In the genomic region with DNA sequence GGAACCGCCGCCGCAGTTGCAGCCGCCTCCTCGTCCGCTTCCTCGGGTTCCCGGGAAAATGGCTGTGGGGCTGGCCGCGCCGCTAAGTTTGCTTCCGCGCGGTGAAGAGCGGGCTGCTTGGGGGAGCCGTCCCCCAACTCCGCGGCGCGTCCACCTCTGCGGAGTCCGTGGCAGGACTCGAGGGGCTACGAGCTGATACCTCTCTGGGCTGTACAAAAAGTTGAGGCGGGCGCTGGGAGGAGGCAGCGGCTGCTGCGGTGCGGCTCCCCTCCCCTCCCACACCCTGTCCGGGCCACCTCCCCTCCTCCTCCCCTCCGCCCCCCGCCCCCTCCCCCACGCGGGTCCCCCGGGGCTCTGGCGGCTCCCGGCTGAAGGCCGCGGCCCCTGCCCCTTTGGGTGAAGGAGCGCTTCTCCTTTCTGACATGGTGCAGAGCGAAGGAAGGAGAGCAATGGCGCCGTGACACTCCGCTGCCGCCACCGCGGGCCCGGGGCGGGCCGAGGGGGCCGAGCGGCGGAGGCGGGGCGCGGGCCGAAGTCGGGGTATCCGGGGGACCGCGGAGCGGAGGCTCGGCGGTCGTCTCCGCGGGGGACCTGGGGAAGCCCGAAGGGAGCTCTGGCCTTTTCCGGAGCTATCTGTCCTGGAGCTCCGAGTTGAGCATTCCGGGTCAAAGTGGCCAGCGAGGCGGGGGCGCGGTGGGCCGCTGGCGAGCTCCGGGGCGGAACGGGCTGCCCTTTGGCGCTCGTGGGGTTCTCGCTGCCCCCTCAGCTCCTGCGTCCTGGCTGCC, we compare ENCODE assay signal across 8 cellular contexts. TPM values are rescaled to one million over a fixed set of nuclear protein-coding genes. Genes with fewer than 3 reads are reported as not detected.
DNase-seq lines count a peak whose midpoint lies in the region; ATAC-seq and TF ChIP-seq lines count a peak whose summit lies in the region.

No MANE protein-coding gene starts in this region.

- peaks cover 5% of the 10 kb centered on the region for H3K4me1 Mint-ChIP-seq in activated T-helper 17 cell treated with anti-CD3 and anti-CD28 coated beads, Interleukin-2, amount 50 U/mL, for 72 hours
- peaks cover 16 to 30% of the 10 kb centered on the region in 2 donors for H3K4me1 Mint-ChIP-seq in natural killer cell treated with Interleukin-12 subunit alpha and Interleukin-12 subunit beta and Interleukin-15 and Interleukin-18, amount 100 ng/mL, for 72 hours (ENCODE audit: low read depth in 2 of 2)

- H3K36me3 Mint-ChIP-seq in activated T-helper 17 cell treated with anti-CD3 and anti-CD28 coated beads, Interleukin-2, amount 50 U/mL, for 72 hours (ENCODE audit: low read depth): peaks cover 43% of the 10 kb centered on the region
- H3K36me3 Mint-ChIP-seq in natural killer cell treated with Interleukin-12 subunit alpha and Interleukin-12 subunit beta and Interleukin-15 and Interleukin-18, amount 100 ng/mL, for 72 hours: peaks cover 10% of the 10 kb centered on the region

- intact Hi-C loops in tibial artery (cut with DNase I; ENCODE audit: low total_unique reads): loop anchor here (5.0 kb wide), 1 partner anchor 57 kb away; a partner anchor contains a TSS

- H3K9me3 ChIP-seq in tibial artery: no peaks in the 10 kb centered on the region

- DNase-seq in Ammon's horn (ENCODE audit: low spot score) (peak; percentile 45), NCI-H226 (peak; percentile 14), fibroblast of villous mesenchyme (ENCODE audit: low read depth) (peak; percentile 7), tibial artery (peak; percentile 26 to 69)
- no peak for DNase-seq in natural killer cell treated with Interleukin-12 subunit alpha and Interleukin-12 subunit beta and Interleukin-15 and Interleukin-18, amount 100 ng/mL, for 72 hours (ENCODE audit: low spot score)

- peaks cover 13 to 35% (median 30%) of the 10 kb centered on the region in 3 donors for H3K36me3 ChIP-seq in tibial artery

- H3K27me3 Mint-ChIP-seq in activated T-helper 17 cell treated with anti-CD3 and anti-CD28 coated beads, Interleukin-2, amount 50 U/mL, for 72 hours: no peaks in the 10 kb centered on the region
- H3K27me3 Mint-ChIP-seq in natural killer cell treated with Interleukin-12 subunit alpha and Interleukin-12 subunit beta and Interleukin-15 and Interleukin-18, amount 100 ng/mL, for 72 hours: no peaks in the 10 kb centered on the region

- peak overlapping the region; percentile 93 to 97 for H3K27ac ChIP-seq in tibial artery

- H3K4me3 Mint-ChIP-seq in activated T-helper 17 cell treated with anti-CD3 and anti-CD28 coated beads, Interleukin-2, amount 50 U/mL, for 72 hours: peak overlapping the region; percentile 96
- H3K4me3 Mint-ChIP-seq in natural killer cell treated with Interleukin-12 subunit alpha and Interleukin-12 subunit beta and Interleukin-15 and Interleukin-18, amount 100 ng/mL, for 72 hours: no peak overlapping the region

- TF ChIP-seq CTCF in fibroblast of villous mesenchyme (IDR thresholded peaks at IDR 0.05; ENCODE audit: insufficient read depth, low read depth, low read length) (no peak), tibial artery (IDR thresholded peaks at IDR 0.05) (no peak)

- ATAC-seq in GM19455 (IDR thresholded peaks at IDR 0.05; ENCODE audit: unreplicated experiment) (peak; percentile 9), HG03139 (IDR thresholded peaks at IDR 0.05; ENCODE audit: unreplicated experiment) (no peak)
- no peak for ATAC-seq in activated T-helper 17 cell treated with anti-CD3 and anti-CD28 coated beads, Interleukin-2, amount 50 U/mL, for 72 hours (replicated peaks)
- peak in 1 of 2 donors; percentile 34 for ATAC-seq in natural killer cell treated with Interleukin-12 subunit alpha and Interleukin-12 subunit beta and Interleukin-15 and Interleukin-18, amount 100 ng/mL, for 72 hours

- no peaks in the 10 kb centered on the region for H3K27me3 ChIP-seq in tibial artery

- peaks cover 0 to 46% (median 17%) of the 10 kb centered on the region in 4 donors for H3K4me1 ChIP-seq in tibial artery

- no peaks in the 10 kb centered on the region for H3K9me3 Mint-ChIP-seq in activated T-helper 17 cell treated with anti-CD3 and anti-CD28 coated beads, Interleukin-2, amount 50 U/mL, for 72 hours
- no peaks in the 10 kb centered on the region for H3K9me3 Mint-ChIP-seq in natural killer cell treated with Interleukin-12 subunit alpha and Interleukin-12 subunit beta and Interleukin-15 and Interleukin-18, amount 100 ng/mL, for 72 hours

- H3K27ac Mint-ChIP-seq in activated T-helper 17 cell treated with anti-CD3 and anti-CD28 coated beads, Interleukin-2, amount 50 U/mL, for 72 hours: peak overlapping the region; percentile 95
- H3K27ac Mint-ChIP-seq in natural killer cell treated with Interleukin-12 subunit alpha and Interleukin-12 subunit beta and Interleukin-15 and Interleukin-18, amount 100 ng/mL, for 72 hours: peak overlapping the region; percentile 86 to 99

- H3K4me3 ChIP-seq in fibroblast of villous mesenchyme (ENCODE audit: low read depth, low read length): peak overlapping the region; percentile 99
- H3K4me3 ChIP-seq in tibial artery: peak overlapping the region; percentile 92 to 99

RNA-seq across cellular contexts. Expression of a gene that starts 0.7 kb away (rescaled TPM):
- 10 to 100 TPM; 31.2 to 40.8 TPM for total RNA-seq in activated T-helper 17 cell treated with anti-CD3 and anti-CD28 coated beads, Interleukin-2, amount 50 U/mL, for 72 hours
- total RNA-seq in fibroblast of villous mesenchyme: 10.8 and 11.9 TPM in 2 replicates
- 10 to 100 TPM; 33.0 to 35.6 TPM for total RNA-seq in natural killer cell treated with Interleukin-12 subunit alpha and Interleukin-12 subunit beta and Interleukin-15 and Interleukin-18, amount 100 ng/mL, for 72 hours

RNA-seq across cellular contexts. Expression of a gene that starts 54.4 kb away (rescaled TPM):
- total RNA-seq in activated T-helper 17 cell treated with anti-CD3 and anti-CD28 coated beads, Interleukin-2, amount 50 U/mL, for 72 hours: 100 to 1,000 TPM; 190 to 352 TPM
- total RNA-seq in fibroblast of villous mesenchyme: 123 and 159 TPM in 2 replicates
- total RNA-seq in natural killer cell treated with Interleukin-12 subunit alpha and Interleukin-12 subunit beta and Interleukin-15 and Interleukin-18, amount 100 ng/mL, for 72 hours: 100 to 1,000 TPM; 320 to 337 TPM
